8 cellular contexts compared by ENCODE assay signal in the genomic region with DNA sequence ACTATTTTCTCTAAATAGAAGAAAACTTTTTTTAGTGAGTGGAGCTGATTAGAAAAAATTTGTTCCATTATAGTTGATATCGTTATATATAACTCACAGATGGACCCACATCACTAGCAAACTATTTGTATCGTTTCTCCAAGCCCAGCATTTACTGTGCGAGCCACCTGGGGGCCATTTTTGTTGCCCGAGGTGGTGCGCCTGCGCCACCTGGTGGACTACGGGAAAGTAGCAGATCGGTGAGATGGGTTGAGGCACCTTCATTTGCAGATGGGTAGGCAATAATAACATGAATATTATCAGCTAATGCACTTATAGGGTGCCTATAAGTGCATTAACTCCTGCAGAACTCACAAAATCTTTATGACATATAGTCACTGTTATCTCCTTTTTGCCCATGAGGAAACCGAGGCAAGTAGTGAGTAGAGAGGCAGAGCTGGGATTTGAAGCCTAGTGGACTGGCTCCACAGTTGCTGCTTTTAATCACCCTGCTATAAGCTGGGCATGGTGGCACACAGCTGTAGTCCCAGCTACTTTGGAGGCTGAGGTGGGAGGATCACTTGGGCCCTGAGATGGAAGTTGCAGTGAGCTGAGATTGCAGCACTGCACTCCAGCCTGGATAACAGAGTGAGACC.
A peak's percentile ranks its signal among the peaks of the same experiment; 100 is the strongest.
DNase-seq lines count a peak whose midpoint lies in the region; ATAC-seq and TF ChIP-seq lines count a peak whose summit lies in the region.

No MANE protein-coding gene starts in this region.

- no peak overlapping the region for H3K4me3 ChIP-seq in GM12865 (ENCODE audit: low read depth, low read length)

- in situ Hi-C loops in KBM-7 (cut with MboI; ENCODE audit: low pct_unique_long_range_greater_than_20kb, low sequenced_read_pairs) = loop anchor here (25.0 kb wide), 1 partner anchor 539 kb away; no protein-coding TSS in a partner anchor

- ATAC-seq in HG03571 (IDR thresholded peaks at IDR 0.05; ENCODE audit: unreplicated experiment) = no peak
- ATAC-seq in HG03280 (IDR thresholded peaks at IDR 0.05; ENCODE audit: unreplicated experiment) = no peak

- DNase-seq in GM12865 (ENCODE audit: low read depth) = peak; percentile 87
- peak; percentile 76 for DNase-seq in KBM-7
- peak; percentile 56 to 71 (median 68) for DNase-seq in T-helper 2 cell
- DNase-seq in activated naive CD8-positive, alpha-beta T cell treated with anti-CD3 and anti-CD28 coated beads, Interleukin-2, amount 50 U/mL, for 16 hours (ENCODE audit: low read depth, low spot score) = peak; percentile 63
- DNase-seq in iPS-NIHi11 (ENCODE audit: low spot score) = peak; percentile 83
- peak; percentile 78 for DNase-seq in stimulated activated CD4-positive, alpha-beta T cell treated with anti-CD3 and anti-CD28 coated beads, Interleukin-2, amount 100 ng/mL, for 48 hours

- peak; percentile 96 for TF ChIP-seq CTCF in GM12865 (IDR thresholded peaks at IDR 0.05; ENCODE audit: insufficient read depth, low read depth, low read length, missing control alignments)
